ENCODE assay signal across 8 cellular contexts in the genomic region with DNA sequence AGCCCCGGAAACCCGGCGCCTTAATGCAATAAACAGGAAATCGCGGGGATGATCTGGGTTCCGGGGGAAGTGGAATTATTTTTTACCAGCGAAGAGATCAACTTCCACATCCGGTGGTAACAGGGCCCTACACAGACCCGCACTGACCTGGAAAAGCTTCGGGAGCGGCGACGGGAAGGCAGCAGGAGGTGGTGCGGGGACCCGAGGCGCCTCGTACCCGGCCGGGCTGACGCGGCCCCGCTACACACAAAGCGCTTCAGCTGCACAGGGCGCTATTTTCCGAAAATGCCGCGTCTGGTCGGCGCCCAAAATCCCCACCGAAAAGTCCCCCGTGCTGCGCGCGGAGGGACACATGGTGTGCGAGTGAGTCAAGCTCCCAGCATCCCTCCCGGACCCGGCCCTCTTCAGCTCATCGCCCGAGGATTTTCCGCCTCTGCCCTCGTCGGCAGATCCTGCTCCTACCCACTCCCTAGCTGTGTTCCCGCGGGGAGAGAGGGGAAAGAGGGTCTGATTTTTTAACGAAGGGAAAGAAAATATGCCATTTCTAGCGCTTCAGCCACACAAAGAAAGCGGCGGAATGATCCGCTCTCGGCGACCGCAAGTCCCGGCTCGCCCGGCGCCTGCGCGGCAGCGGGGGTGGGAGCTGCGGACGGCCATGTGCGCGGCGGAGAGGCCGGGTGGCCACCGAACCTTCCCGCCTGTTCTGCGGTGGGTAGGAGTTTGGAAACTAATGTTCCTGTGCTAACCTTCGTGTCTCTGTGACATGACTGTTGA. TPM values are rescaled to one million over a fixed set of nuclear protein-coding genes. Genes with fewer than 3 reads are reported as not detected.
A peak's percentile ranks its signal among the peaks of the same experiment; 100 is the strongest.
DNase-seq lines count a peak whose midpoint lies in the region; ATAC-seq and TF ChIP-seq lines count a peak whose summit lies in the region.

A gene (minus strand): TSS at position 361 of the 774 bp plus-strand sequence. CDS start 45,400 bp downstream, outside the sequence.

- H3K27ac ChIP-seq in angular gyrus (ENCODE audit: low read depth, low read length), result peak within 1 kb of the TSS; percentile 98
- peak within 1 kb of the TSS; percentile 100 for H3K27ac ChIP-seq in psoas muscle
- peak within 1 kb of the TSS; percentile 98 for H3K27ac ChIP-seq in urinary bladder (ENCODE audit: low read depth)

- H3K9me3 ChIP-seq in psoas muscle, result no peaks in the 10 kb centered on the region

- 0 to 1% (median 0%) methylated on average over 66 to 69 of the region's 69 CpGs for WGBS in psoas muscle, 3 donors
- WGBS in urinary bladder, result under 1% methylated on average over 69 of the region's 69 CpGs

- H3K36me3 ChIP-seq in psoas muscle (ENCODE audit: insufficient read depth in 1 of 2, low read depth in 1 of 2), result peaks cover 2 to 21% of the 10 kb centered on the region in 2 donors
- H3K36me3 ChIP-seq in urinary bladder (ENCODE audit: insufficient read depth), result no peaks in the 10 kb centered on the region

- no peaks in the 10 kb centered on the region for H3K27me3 ChIP-seq in psoas muscle (ENCODE audit: insufficient read depth in 3 of 3, low read length in 2 of 3)

- ATAC-seq in HG02840 (IDR thresholded peaks at IDR 0.05; ENCODE audit: low FRiP score, unreplicated experiment) (peak; percentile 45), left ventricle myocardium superior (peak; percentile 91), psoas muscle (peak; percentile 84 to 90 (median 88))

- TF ChIP-seq CTCF in GM12865 (IDR thresholded peaks at IDR 0.05; ENCODE audit: insufficient read depth, low read depth, low read length, missing control alignments) (no peak), psoas muscle (IDR thresholded peaks at IDR 0.05) (no peak)

- H3K4me3 ChIP-seq in GM12865 (ENCODE audit: low read depth, low read length), result peak within 1 kb of the TSS; percentile 99
- H3K4me3 ChIP-seq in psoas muscle, result peak within 1 kb of the TSS; percentile 97
- H3K4me3 ChIP-seq in urinary bladder (ENCODE audit: low read depth, low read length), result peak within 1 kb of the TSS; percentile 91

- H3K4me1 ChIP-seq in psoas muscle (peaks cover 39% of the 10 kb centered on the region), urinary bladder (ENCODE audit: insufficient read depth) (no peaks in the 10 kb centered on the region)

- intact Hi-C loops in left ventricle myocardium superior (cut with micrococcal nuclease), result no loop called here
- intact Hi-C loops in psoas muscle (cut with DNase I), result loop anchor here (1.0 to 10.0 kb wide), 3 partner anchors 67 to 1480 kb away; a partner anchor contains a TSS

- peak; percentile 98 for DNase-seq in GM12865 (ENCODE audit: low read depth)
- DNase-seq in NCI-H1694 (lab: John Stamatoyannopoulos, UW), result peak; percentile 69
- peak; percentile 75 to 97 (median 83) for DNase-seq in T-helper 2 cell
- peak; percentile 91 for DNase-seq in left ventricle myocardium superior
- peak; percentile 90 to 94 for DNase-seq in psoas muscle

RNA-seq across cellular contexts. Expression of the gene that starts here (rescaled TPM):
- total RNA-seq in left ventricle myocardium superior, result 10.8 TPM
- 10 to 100 TPM in 2 of 4 donors, 1 to 10 TPM in 2; 5.1 to 16.7 (median 9.3) TPM for total RNA-seq in psoas muscle
- polyA plus RNA-seq in psoas muscle, result 1 to 10 TPM; 5.0 to 6.6 (median 5.4) TPM
- total RNA-seq in urinary bladder, result 47.2 TPM
- polyA plus RNA-seq in urinary bladder, result 10.0 TPM

Comparison
In these comparisons a context has a peak if more than half of its experiments do, and no peak if none do; other contexts are left out.
1. Peak in every context shown above with its lines: DNase-seq, ATAC-seq, H3K4me3 ChIP-seq and H3K27ac ChIP-seq.